ENCODE assay signal across 8 cellular contexts in the genomic region with DNA sequence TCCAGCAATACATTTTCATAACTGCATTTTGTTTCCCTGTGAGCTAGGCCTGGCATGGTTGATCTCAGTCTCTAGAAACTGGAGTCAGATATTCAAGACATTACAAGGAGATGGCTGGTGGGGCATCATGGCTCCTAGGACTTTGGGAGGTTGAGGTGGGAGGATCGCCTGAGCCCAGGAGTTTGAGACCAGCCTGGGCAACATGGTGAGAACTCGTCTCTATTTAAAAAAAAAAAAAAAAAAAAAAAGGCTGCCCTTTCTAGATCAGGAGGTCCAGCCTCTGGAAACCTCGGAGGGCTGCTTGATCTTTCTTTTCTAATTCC. TPM values are rescaled to one million over a fixed set of nuclear protein-coding genes. Genes with fewer than 3 reads are reported as not detected.
DNase-seq lines count a peak whose midpoint lies in the region; ATAC-seq, FAIRE-seq and TF ChIP-seq lines count a peak whose summit lies in the region.

No MANE protein-coding gene starts in this region.

- POLR2A ChIA-PET in GM12878 (lab: Charles Lee), result interaction anchor here (0.6 to 4.6 kb wide), 9 partner anchors 14 to 286 kb away, joined by 3 to 57 read pairs (median 4); a partner anchor contains a TSS

- no peak overlapping the region for H3K27ac ChIP-seq in GM12878 (ENCODE audit: control insufficient read depth, insufficient read depth)

- TF ChIP-seq POLR2A in GM12878 (IDR thresholded peaks at IDR 0.05; ENCODE audit: low read depth, low read length), result no peak

- peaks cover 7% of the 10 kb centered on the region for H3K36me3 Mint-ChIP-seq in activated naive CD4-positive, alpha-beta T cell treated with anti-CD3 and anti-CD28 coated beads for 36 hours (ENCODE audit: low read depth)
- no peaks in the 10 kb centered on the region for H3K36me3 Mint-ChIP-seq in type B pancreatic cell

- intact Hi-C loops in activated naive CD4-positive, alpha-beta T cell treated with anti-CD3 and anti-CD28 coated beads for 36 hours (cut with micrococcal nuclease), result loop anchor here (1.0 kb wide), 1 partner anchor 8 kb away; no protein-coding TSS in a partner anchor
- intact Hi-C loops in GM12878 (cut with micrococcal nuclease; ENCODE audit: unreplicated experiment) (no loop called here), posterior vena cava (cut with DNase I) (no loop called here)

- no peak for ATAC-seq in GM12878

- H3K4me3 Mint-ChIP-seq in activated naive CD4-positive, alpha-beta T cell treated with anti-CD3 and anti-CD28 coated beads for 36 hours, result peak overlapping the region; percentile 90
- H3K4me3 Mint-ChIP-seq in type B pancreatic cell, result peak overlapping the region; percentile 94

- no peaks in the 10 kb centered on the region for H3K9me3 Mint-ChIP-seq in activated naive CD4-positive, alpha-beta T cell treated with anti-CD3 and anti-CD28 coated beads for 36 hours
- H3K9me3 Mint-ChIP-seq in type B pancreatic cell, result no peaks in the 10 kb centered on the region

- peak overlapping the region; percentile 82 for H3K9ac ChIP-seq in GM12878 (ENCODE audit: control insufficient read depth, insufficient read depth, low read length)

- H3K4me1 ChIP-seq in GM12878 (ENCODE audit: control insufficient read depth, insufficient read depth, low read length) (peaks cover 13% of the 10 kb centered on the region), mononuclear cell (ENCODE audit: insufficient read depth, low read length) (peaks cover 45% of the 10 kb centered on the region)

- in situ Hi-C loops in GM12878 (cut with MboI), result no loop called here

- BruUV-seq in GM12878 (replicated peaks; lab: Mats Ljungman, UMichigan), result no TSS peak

- SMC1A ChIA-PET in GM12878 (lab: Charles Lee; ENCODE audit: uncharacterized antibody, unreplicated experiment), result interaction anchor here (0.6 to 4.4 kb wide), 7 partner anchors 10 to 502 kb away, joined by 3 to 20 read pairs (median 6); a partner anchor contains a TSS

- no peak for TF ChIP-seq RAD21 in GM12878 (IDR thresholded peaks at IDR 0.05; ENCODE audit: insufficient read depth, low read depth, low read length)

- H3K4me2 ChIP-seq in GM12878 (ENCODE audit: control insufficient read depth, insufficient read depth), result peak overlapping the region; percentile 85; the same call in 1 of the 2 replicates

- H3K4me1 Mint-ChIP-seq in activated naive CD4-positive, alpha-beta T cell treated with anti-CD3 and anti-CD28 coated beads for 36 hours (ENCODE audit: low read depth), result peaks cover 28% of the 10 kb centered on the region
- H3K4me1 Mint-ChIP-seq in type B pancreatic cell (ENCODE audit: unreplicated experiment), result peaks cover 32% of the 10 kb centered on the region

- peaks cover 0 to 6% of the 10 kb centered on the region in 2 experiments; a peak in 2 of 4 replicates for H3K36me3 ChIP-seq in GM12878 (ENCODE audit: control insufficient read depth in 2 of 2, insufficient read depth in 2 of 2, low read length in 1 of 2)

- no peaks in the 10 kb centered on the region for H4K20me1 ChIP-seq in GM12878 (ENCODE audit: control insufficient read depth, insufficient read depth)

- no peak for TF ChIP-seq EP300 in GM12878 (IDR thresholded peaks at IDR 0.05; ENCODE audit: borderline replicate concordance in 1 of 2, control insufficient read depth in 1 of 2, low read depth in 2 of 2, low read length in 2 of 2)

- no peak for DNase-seq in activated naive CD4-positive, alpha-beta T cell treated with anti-CD3 and anti-CD28 coated beads for 36 hours
- no peak for DNase-seq in activated naive CD4-positive, alpha-beta T cell treated with Interleukin-2 at 50 U/mL for 16 hours
- no peak for DNase-seq in GM12878 (ENCODE audit: low read depth, low spot score)
- no peak for DNase-seq in type B pancreatic cell (ENCODE audit: extremely low spot score, unreplicated experiment)
- DNase-seq in DMS153 (lab: John Stamatoyannopoulos, UW), result no peak
- no peak for DNase-seq in posterior vena cava (ENCODE audit: low spot score)
- no peak for DNase-seq in NCI-H1694 treated with DMSO at 0.1 percent for 48 hours (lab: John Stamatoyannopoulos, UW)

- 40% methylated on average over 2 of the region's 3 CpGs for WGBS in GM12878 (ENCODE audit: insufficient coverage, insufficient replicate concordance, low lambda C conversion rate, missing lambda C conversion rate)

- H3K9me3 ChIP-seq in GM12878 (replicated peaks; ENCODE audit: control insufficient read depth, insufficient read depth, low read length) (no peaks in the 10 kb centered on the region), mononuclear cell (ENCODE audit: low read depth, low read length) (no peaks in the 10 kb centered on the region)

- peak overlapping the region; percentile 87 for H3K27ac Mint-ChIP-seq in activated naive CD4-positive, alpha-beta T cell treated with anti-CD3 and anti-CD28 coated beads for 36 hours
- peak overlapping the region; percentile 98 for H3K27ac Mint-ChIP-seq in type B pancreatic cell

- peak; percentile 38 for FAIRE-seq in GM12878 (lab: Jason Lieb, UNC)

- H2AFZ ChIP-seq in GM12878 (ENCODE audit: control insufficient read depth, low read depth, low read length), result peak overlapping the region; percentile 61

- TF ChIP-seq CTCF in GM12878 (IDR thresholded peaks at IDR 0.05 in 2 of 3, conservative IDR thresholded peaks at IDR 0.05 in 1 of 3; ENCODE audit: control insufficient read depth in 2 of 3, extremely low read depth in 1 of 3, insufficient read depth in 1 of 3, low read depth in 3 of 3, low read length in 3 of 3) (no peak), type B pancreatic cell (conservative IDR thresholded peaks at IDR 0.05) (no peak)

- CTCF ChIA-PET in activated naive CD4-positive, alpha-beta T cell treated with anti-CD3 and anti-CD28 coated beads for 36 hours (lab: Charles Lee), result interaction anchor here (0.6 to 0.9 kb wide), 2 partner anchors 54 to 60 kb away, joined by 6 to 8 read pairs; no protein-coding TSS in a partner anchor
- CTCF ChIA-PET in GM12878 (lab: Yijun Ruan, JAX), result interaction anchor here (0.6 to 1.9 kb wide), 4 partner anchors 60 to 1110 kb away, joined by 3 to 6 read pairs (median 4); no protein-coding TSS in a partner anchor

- H3K79me2 ChIP-seq in GM12878 (ENCODE audit: control insufficient read depth, insufficient read depth, low read length), result peaks cover 26% of the 10 kb centered on the region

- RAD21 ChIA-PET in GM12878 (lab: Charles Lee; ENCODE audit: unreplicated experiment), result interaction anchor here (0.7 to 1.8 kb wide), 3 partner anchors 16 to 92 kb away, joined by 3 to 9 read pairs (median 3); a partner anchor contains a TSS

- H3K27me3 Mint-ChIP-seq in activated naive CD4-positive, alpha-beta T cell treated with anti-CD3 and anti-CD28 coated beads for 36 hours (ENCODE audit: low read depth), result no peaks in the 10 kb centered on the region
- H3K27me3 Mint-ChIP-seq in type B pancreatic cell, result peaks cover 5% of the 10 kb centered on the region

- H3K4me3 ChIP-seq in GM12878 (peak overlapping the region; percentile 77), mononuclear cell (ENCODE audit: low read length) (peak overlapping the region; percentile 62)

- H3K27me3 ChIP-seq in GM12878 (replicated peaks in 1 of 2; ENCODE audit: control insufficient read depth in 2 of 2, insufficient read depth in 2 of 2, low read length in 1 of 2) (no peaks in the 10 kb centered on the region; a peak in 1 of 4 replicates), mononuclear cell (ENCODE audit: insufficient read depth, low read length) (no peaks in the 10 kb centered on the region)

RNA-seq across cellular contexts. Expression of a gene that starts 0.4 kb away (rescaled TPM):
- 100 to 1,000 TPM in 1 of 2 experiments, 10 to 100 TPM in 1; 98.7 to 102 TPM for total RNA-seq in activated naive CD4-positive, alpha-beta T cell treated with anti-CD3 and anti-CD28 coated beads for 36 hours
- 10.0 and 11.3 TPM in 2 replicates for total RNA-seq in GM12878 (2013; cell fraction: nucleolus; rRNA removed)
- total RNA-seq in GM12878 (2014; rRNA removed) (148 and 159 TPM in 2 replicates), GM12878 (2014; rRNA removed; fragmentation: Illumina TruSeq; extraction: Trizol) (89.5 and 93.6 TPM in 2 replicates), GM12878 (2021) (135 and 141 TPM in 2 replicates), mononuclear cell (27.6 TPM), type B pancreatic cell (ENCODE audit: low replicate concordance) (62.8 and 157 TPM in 2 replicates), posterior vena cava (10 to 100 TPM; 29.7 to 54.9 TPM)
- polyA plus RNA-seq in GM12878 (2011; ENCODE audit: low read depth), result 198 TPM
- polyA plus RNA-seq in GM12878 (2011; rRNA removed) (266 and 269 TPM in 2 replicates), GM12878 (2014; fragmentation: Illumina TruSeq; extraction: Trizol) (266 and 296 TPM in 2 replicates), GM12878 (2014; fragmentation: Nextera tagmentation; extraction: Ambion mirVana) (100 to 1,000 TPM; 544 to 744 TPM), GM12878 (2014; rRNA removed) (184 and 193 TPM in 2 replicates), GM12878 (2016; fragmentation: Nextera tagmentation; extraction: Ambion mirVana) (100 to 1,000 TPM; 210 to 223 TPM)
- polyA plus RNA-seq in GM12878 (2011; cell fraction: cytosol; rRNA removed), result 215 and 276 TPM in 2 replicates
- 114 and 161 TPM in 2 replicates for polyA plus RNA-seq in GM12878 (2011; cell fraction: nucleus; rRNA removed)
- 106 and 136 TPM in 2 replicates for polyA plus RNA-seq in GM12878 (2012)
- polyA minus RNA-seq in GM12878 (2011; rRNA and poly(A)+ RNA removed), result 72.3 and 75.0 TPM in 2 replicates
- 9.9 and 19.6 TPM in 2 replicates for polyA minus RNA-seq in GM12878 (2011; cell fraction: cytosol; rRNA and poly(A)+ RNA removed)
- 19.1 and 20.6 TPM in 2 replicates for polyA minus RNA-seq in GM12878 (2011; cell fraction: nucleus; rRNA and poly(A)+ RNA removed)

RNA-seq across cellular contexts. Expression of a gene that starts 7.2 kb away (rescaled TPM):
- 10 to 100 TPM; 18.4 to 21.8 TPM for total RNA-seq in activated naive CD4-positive, alpha-beta T cell treated with anti-CD3 and anti-CD28 coated beads for 36 hours
- total RNA-seq in GM12878 (2013; cell fraction: nucleolus; rRNA removed), result not detected in 2 replicates
- 17.7 and 19.3 TPM in 2 replicates for total RNA-seq in GM12878 (2014; rRNA removed)
- 6.7 and 7.4 TPM in 2 replicates for total RNA-seq in GM12878 (2014; rRNA removed; fragmentation: Illumina TruSeq; extraction: Trizol)
- total RNA-seq in GM12878 (2021), result 21.8 and 24.5 TPM in 2 replicates
- 48.6 TPM for polyA plus RNA-seq in GM12878 (2011; ENCODE audit: low read depth)
- 1.4 and 3.8 TPM in 2 replicates for polyA plus RNA-seq in GM12878 (2011; rRNA removed)
- 5.0 and 5.5 TPM in 2 replicates for polyA plus RNA-seq in GM12878 (2011; cell fraction: cytosol; rRNA removed)
- 7.6 TPM in 2 replicates for polyA plus RNA-seq in GM12878 (2011; cell fraction: nucleus; rRNA removed)
- polyA plus RNA-seq in GM12878 (2012), result 49.1 and 56.1 TPM in 2 replicates
- 11.0 and 22.0 TPM in 2 replicates for polyA plus RNA-seq in GM12878 (2014; fragmentation: Illumina TruSeq; extraction: Trizol)
- 10 to 100 TPM; 37.1 to 52.7 TPM for polyA plus RNA-seq in GM12878 (2014; fragmentation: Nextera tagmentation; extraction: Ambion mirVana)
- 31.3 and 38.3 TPM in 2 replicates for polyA plus RNA-seq in GM12878 (2014; rRNA removed)
- polyA plus RNA-seq in GM12878 (2016; fragmentation: Nextera tagmentation; extraction: Ambion mirVana), result 10 to 100 TPM; 23.8 to 28.0 TPM
- polyA minus RNA-seq in GM12878 (2011; rRNA and poly(A)+ RNA removed), result 1.7 and 1.8 TPM in 2 replicates
- polyA minus RNA-seq in GM12878 (2011; cell fraction: cytosol; rRNA and poly(A)+ RNA removed), result not detected in 2 replicates
- polyA minus RNA-seq in GM12878 (2011; cell fraction: nucleus; rRNA and poly(A)+ RNA removed), result 0.60 TPM in 1 of 2 replicates, not detected in the other
- total RNA-seq in mononuclear cell, result 8.9 TPM
- total RNA-seq in type B pancreatic cell (ENCODE audit: low replicate concordance), result 3.4 and 4.4 TPM in 2 replicates
- 10 to 100 TPM; 79.9 to 96.2 TPM for total RNA-seq in posterior vena cava

RNA-seq across cellular contexts. Expression of a gene that starts 15.7 kb away (rescaled TPM):
- total RNA-seq in activated naive CD4-positive, alpha-beta T cell treated with anti-CD3 and anti-CD28 coated beads for 36 hours, result 10 to 100 TPM; 17.5 to 18.8 TPM
- total RNA-seq in GM12878 (2013; cell fraction: nucleolus; rRNA removed), result 42.9 and 48.5 TPM in 2 replicates
- total RNA-seq in GM12878 (2014; rRNA removed), result 22.2 and 23.6 TPM in 2 replicates
- total RNA-seq in GM12878 (2014; rRNA removed; fragmentation: Illumina TruSeq; extraction: Trizol), result 18.5 and 20.8 TPM in 2 replicates
- 22.9 and 24.6 TPM in 2 replicates for total RNA-seq in GM12878 (2021)
- 14.0 TPM for polyA plus RNA-seq in GM12878 (2011; ENCODE audit: low read depth)
- 20.5 and 26.1 TPM in 2 replicates for polyA plus RNA-seq in GM12878 (2011; rRNA removed)
- 31.8 and 34.8 TPM in 2 replicates for polyA plus RNA-seq in GM12878 (2011; cell fraction: cytosol; rRNA removed)
- polyA plus RNA-seq in GM12878 (2011; cell fraction: nucleus; rRNA removed), result 31.5 and 36.5 TPM in 2 replicates
- 16.8 and 18.2 TPM in 2 replicates for polyA plus RNA-seq in GM12878 (2012)
- polyA plus RNA-seq in GM12878 (2014; fragmentation: Illumina TruSeq; extraction: Trizol), result 18.1 and 22.5 TPM in 2 replicates
- polyA plus RNA-seq in GM12878 (2014; fragmentation: Nextera tagmentation; extraction: Ambion mirVana), result 10 to 100 TPM; 46.6 to 52.7 TPM
- 27.0 and 37.6 TPM in 2 replicates for polyA plus RNA-seq in GM12878 (2014; rRNA removed)
- polyA plus RNA-seq in GM12878 (2016; fragmentation: Nextera tagmentation; extraction: Ambion mirVana), result 10 to 100 TPM; 25.4 to 30.3 TPM
- polyA minus RNA-seq in GM12878 (2011; rRNA and poly(A)+ RNA removed), result 23.8 and 26.3 TPM in 2 replicates
- polyA minus RNA-seq in GM12878 (2011; cell fraction: cytosol; rRNA and poly(A)+ RNA removed), result 4.2 and 5.5 TPM in 2 replicates
- polyA minus RNA-seq in GM12878 (2011; cell fraction: nucleus; rRNA and poly(A)+ RNA removed), result 30.6 and 37.6 TPM in 2 replicates
- 11.0 TPM for total RNA-seq in mononuclear cell
- 62.6 and 76.2 TPM in 2 replicates for total RNA-seq in type B pancreatic cell (ENCODE audit: low replicate concordance)
- 10 to 100 TPM; 26.3 to 31.2 TPM for total RNA-seq in posterior vena cava

RNA-seq across cellular contexts. Expression of a gene that starts 18.5 kb away (rescaled TPM):
- total RNA-seq in activated naive CD4-positive, alpha-beta T cell treated with anti-CD3 and anti-CD28 coated beads for 36 hours, result 10 to 100 TPM; 86.8 to 96.1 TPM
- 54.5 and 56.8 TPM in 2 replicates for total RNA-seq in GM12878 (2013; cell fraction: nucleolus; rRNA removed)
- total RNA-seq in GM12878 (2014; rRNA removed) (191 and 198 TPM in 2 replicates), GM12878 (2014; rRNA removed; fragmentation: Illumina TruSeq; extraction: Trizol) (141 TPM in 2 replicates), GM12878 (2021) (89.7 and 101 TPM in 2 replicates), mononuclear cell (55.9 TPM), type B pancreatic cell (ENCODE audit: low replicate concordance) (70.2 and 78.8 TPM in 2 replicates), posterior vena cava (10 to 100 TPM; 88.3 to 99.2 TPM)
- 339 TPM for polyA plus RNA-seq in GM12878 (2011; ENCODE audit: low read depth)
- polyA plus RNA-seq in GM12878 (2011; rRNA removed) (264 and 409 TPM in 2 replicates), GM12878 (2014; fragmentation: Illumina TruSeq; extraction: Trizol) (145 and 196 TPM in 2 replicates), GM12878 (2014; fragmentation: Nextera tagmentation; extraction: Ambion mirVana) (100 to 1,000 TPM; 354 to 368 TPM), GM12878 (2014; rRNA removed) (219 and 235 TPM in 2 replicates), GM12878 (2016; fragmentation: Nextera tagmentation; extraction: Ambion mirVana) (100 to 1,000 TPM; 207 to 235 TPM)
- polyA plus RNA-seq in GM12878 (2011; cell fraction: cytosol; rRNA removed), result 465 and 580 TPM in 2 replicates
- polyA plus RNA-seq in GM12878 (2011; cell fraction: nucleus; rRNA removed), result 231 and 428 TPM in 2 replicates
- 222 and 245 TPM in 2 replicates for polyA plus RNA-seq in GM12878 (2012)
- polyA minus RNA-seq in GM12878 (2011; rRNA and poly(A)+ RNA removed), result 149 and 194 TPM in 2 replicates
- 33.7 and 36.6 TPM in 2 replicates for polyA minus RNA-seq in GM12878 (2011; cell fraction: cytosol; rRNA and poly(A)+ RNA removed)
- 64.7 and 71.0 TPM in 2 replicates for polyA minus RNA-seq in GM12878 (2011; cell fraction: nucleus; rRNA and poly(A)+ RNA removed)

RNA-seq across cellular contexts. Expression of a gene that starts 25.5 kb away (rescaled TPM):
- under 1 TPM; 0.55 to 0.67 TPM for total RNA-seq in activated naive CD4-positive, alpha-beta T cell treated with anti-CD3 and anti-CD28 coated beads for 36 hours
- total RNA-seq in GM12878 (2013; cell fraction: nucleolus; rRNA removed), result 3.0 and 4.0 TPM in 2 replicates
- total RNA-seq in GM12878 (2014; rRNA removed) (2.7 and 3.3 TPM in 2 replicates), GM12878 (2014; rRNA removed; fragmentation: Illumina TruSeq; extraction: Trizol) (1.3 and 1.7 TPM in 2 replicates), GM12878 (2021) (2.5 and 3.8 TPM in 2 replicates), mononuclear cell (3.1 TPM), type B pancreatic cell (ENCODE audit: low replicate concordance) (16.7 and 19.8 TPM in 2 replicates), posterior vena cava (10 to 100 TPM; 18.3 to 18.5 TPM)
- 2.3 TPM for polyA plus RNA-seq in GM12878 (2011; ENCODE audit: low read depth)
- polyA plus RNA-seq in GM12878 (2011; rRNA removed) (0.68 and 1.6 TPM in 2 replicates), GM12878 (2014; fragmentation: Illumina TruSeq; extraction: Trizol) (0.68 and 2.5 TPM in 2 replicates), GM12878 (2014; fragmentation: Nextera tagmentation; extraction: Ambion mirVana) (1 to 10 TPM in 1 of 2 experiments, under 1 TPM in 1; 0.45 to 1.5 TPM), GM12878 (2014; rRNA removed) (4.1 and 4.7 TPM in 2 replicates), GM12878 (2016; fragmentation: Nextera tagmentation; extraction: Ambion mirVana) (1 to 10 TPM; 3.9 to 4.4 TPM)
- polyA plus RNA-seq in GM12878 (2011; cell fraction: cytosol; rRNA removed), result 2.1 and 2.2 TPM in 2 replicates
- polyA plus RNA-seq in GM12878 (2011; cell fraction: nucleus; rRNA removed), result 9.5 and 10.3 TPM in 2 replicates
- polyA plus RNA-seq in GM12878 (2012), result 2.6 and 3.0 TPM in 2 replicates
- 0.80 and 1.1 TPM in 2 replicates for polyA minus RNA-seq in GM12878 (2011; rRNA and poly(A)+ RNA removed)
- polyA minus RNA-seq in GM12878 (2011; cell fraction: cytosol; rRNA and poly(A)+ RNA removed), result 0.62 TPM in 1 of 2 replicates, not detected in the other
- 1.2 and 2.1 TPM in 2 replicates for polyA minus RNA-seq in GM12878 (2011; cell fraction: nucleus; rRNA and poly(A)+ RNA removed)
